Comparison of ENCODE assay signal across 10 cellular contexts in the genomic region with DNA sequence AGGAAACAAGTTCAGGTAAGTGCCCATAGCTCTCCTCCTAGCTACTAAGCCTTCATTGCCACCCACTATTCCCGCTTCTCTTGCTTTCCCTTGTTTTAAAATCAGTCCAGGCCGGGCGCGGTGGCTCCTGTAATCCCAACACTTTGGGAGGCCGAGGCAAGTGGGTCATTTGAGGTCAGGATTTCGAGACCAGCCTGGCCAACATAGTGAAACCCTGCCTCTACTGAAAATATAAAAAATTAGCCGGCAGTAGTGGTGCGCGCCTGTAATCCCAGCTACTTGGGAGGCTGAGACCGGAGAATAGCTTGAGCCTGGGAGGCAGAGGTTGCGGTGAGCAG. TPM values are rescaled to one million over a fixed set of nuclear protein-coding genes. Genes with fewer than 3 reads are reported as not detected.
DNase-seq lines count a peak whose midpoint lies in the region; ATAC-seq, FAIRE-seq and TF ChIP-seq lines count a peak whose summit lies in the region.
"Had no signal": no experiment of that assay in that cellular context is flagged by ENCODE, and none has a peak within 500 bp of the region (broad histone marks: within the 10 kb centered on the region; RNA-seq: fewer than 3 reads in every experiment).

No MANE protein-coding gene starts in this region.

- H3K9me1 ChIP-seq in endothelial cell of umbilical vein (replicated peaks; ENCODE audit: control insufficient read depth, extremely low read depth, insufficient read depth, low read length), result no peaks in the 10 kb centered on the region

- H2AFZ ChIP-seq in PC-9, result peak overlapping the region; percentile 50; the same call in 1 of the 2 replicates
- no peak overlapping the region for H2AFZ ChIP-seq in endothelial cell of umbilical vein (ENCODE audit: low read depth, low read length)
- peak overlapping the region; percentile 94 for H2AFZ ChIP-seq in osteoblast (ENCODE audit: low read length)

- no peaks in the 10 kb centered on the region for H3K36me3 Mint-ChIP-seq in activated CD8-positive, alpha-beta T cell treated with anti-CD3 and anti-CD28 coated beads for 36 hours (ENCODE audit: low read depth)

- CTCF ChIA-PET in PC-9 (lab: Charles Lee) (interaction anchor here (0.6 to 2.3 kb wide), 2 partner anchors 75 to 484 kb away, joined by 9 to 13 read pairs; no protein-coding TSS in a partner anchor), endothelial cell of umbilical vein (lab: Charles Lee) (interaction anchor here (0.8 to 4.7 kb wide), 30 partner anchors 19 to 909 kb away, joined by 3 to 89 read pairs (median 6); partner anchors contain the start of genes MOV10, PPM1J and ST7L)
- CTCF ChIA-PET in activated CD8-positive, alpha-beta T cell treated with anti-CD3 and anti-CD28 coated beads for 36 hours (lab: Charles Lee), result interaction anchor here (0.7 to 10.3 kb wide), 35 partner anchors 9 to 682 kb away, joined by 3 to 122 read pairs (median 6); partner anchors contain the start of genes CAPZA1, LRIG2, MOV10 and PPM1J

- no peak overlapping the region for H3K4me3 Mint-ChIP-seq in activated CD8-positive, alpha-beta T cell treated with anti-CD3 and anti-CD28 coated beads for 36 hours

- H3K27ac Mint-ChIP-seq in activated CD8-positive, alpha-beta T cell treated with anti-CD3 and anti-CD28 coated beads for 36 hours, result no peak overlapping the region

- intact Hi-C loops in PC-9 (cut with micrococcal nuclease; ENCODE audit: unreplicated experiment) (loop anchor here (1.0 to 5.0 kb wide), 6 partner anchors 223 to 1286 kb away; partner anchors contain the start of genes LRIG2, PPM1J and RHOC), endothelial cell of umbilical vein (cut with micrococcal nuclease) (loop anchor here (1.0 to 5.0 kb wide), 7 partner anchors 110 to 681 kb away; partner anchors contain the start of genes LRIG2, MOV10, RHOC and SLC16A1), testis (cut with DNase I; ENCODE audit: low total_unique reads) (loop anchor here (5.0 kb wide), 1 partner anchor 76 kb away; no protein-coding TSS in a partner anchor)
- intact Hi-C loops in activated CD8-positive, alpha-beta T cell treated with anti-CD3 and anti-CD28 coated beads for 36 hours (cut with micrococcal nuclease), result loop anchor here (2.0 kb wide), 2 partner anchors 75 to 315 kb away; partner anchors contain the start of gene RHOC

- dilution Hi-C loops in endothelial cell of umbilical vein (cut with MboI; ENCODE audit: extremely low pct_ligation_motif_present, low sequenced_read_pairs), result no loop called here

- WGBS in testis, 2 donors, result 85 to 90% methylated on average over 7 to 11 of the region's 11 CpGs

- peak overlapping the region; percentile 75 for H3K9ac ChIP-seq in endothelial cell of umbilical vein (replicated peaks; ENCODE audit: extremely low read depth, insufficient read depth, low read length)

- TF ChIP-seq POLR2A in endothelial cell of umbilical vein (IDR thresholded peaks at IDR 0.05; ENCODE audit: low read depth, low read length) (no peak), testis (IDR thresholded peaks at IDR 0.05) (no peak)

- H3K36me3 ChIP-seq in PC-9 (ENCODE audit: low read depth), result no peaks in the 10 kb centered on the region
- no peaks in the 10 kb centered on the region for H3K36me3 ChIP-seq in endothelial cell of umbilical vein (ENCODE audit: control insufficient read depth in 2 of 2, extremely low read depth in 1 of 2, insufficient read depth in 2 of 2, low read length in 2 of 2)
- H3K36me3 ChIP-seq in osteoblast (ENCODE audit: insufficient read depth, low read length), result no peaks in the 10 kb centered on the region
- no peaks in the 10 kb centered on the region for H3K36me3 ChIP-seq in testis (ENCODE audit: low read depth, missing control alignments)

- DNase-seq in AG10803 (ENCODE audit: low read depth) (no peak), PC-9 (no peak), endothelial cell of umbilical vein (ENCODE audit: low read depth, low spot score) (no peak), osteoblast (ENCODE audit: insufficient read length, low spot score, missing footprints) (no peak), testis (no peak)
- no peak for DNase-seq in activated CD8-positive, alpha-beta T cell treated with anti-CD3 and anti-CD28 coated beads for 36 hours
- DNase-seq: T-helper 17 cell had no signal

- TF ChIP-seq CTCF in AG10803 (conservative IDR thresholded peaks at IDR 0.05; ENCODE audit: low read length) (no peak), PC-9 (conservative IDR thresholded peaks at IDR 0.05) (no peak), endothelial cell of umbilical vein (IDR thresholded peaks at IDR 0.05; ENCODE audit: extremely low read depth in 1 of 2, insufficient read depth in 1 of 2, low read depth in 1 of 2, low read length in 2 of 2) (no peak), osteoblast (IDR thresholded peaks at IDR 0.05; ENCODE audit: extremely low read depth, low read depth, low read length) (no peak), testis (IDR thresholded peaks at IDR 0.05) (no peak)
- TF ChIP-seq CTCF in activated CD8-positive, alpha-beta T cell treated with anti-CD3 and anti-CD28 coated beads for 36 hours (IDR thresholded peaks at IDR 0.05), result no peak

- H3F3A ChIP-seq in PC-9 (ENCODE audit: insufficient read depth, low read depth), result peaks cover 19% of the 10 kb centered on the region

- peaks cover 28% of the 10 kb centered on the region for H3K4me1 ChIP-seq in PC-9 (replicated peaks; ENCODE audit: insufficient read depth)
- H3K4me1 ChIP-seq in endothelial cell of umbilical vein (ENCODE audit: control insufficient read depth, extremely low read depth, insufficient read depth, low read length), result peaks cover 75% of the 10 kb centered on the region
- peaks cover 39% of the 10 kb centered on the region for H3K4me1 ChIP-seq in osteoblast (ENCODE audit: insufficient read depth, low read length)
- H3K4me1 ChIP-seq in testis, result peaks cover 10% of the 10 kb centered on the region

- BruUV-seq in PC-9 (replicated peaks; lab: Mats Ljungman, UMichigan) (no TSS peak), endothelial cell of umbilical vein (replicated peaks; lab: Mats Ljungman, UMichigan) (no TSS peak)

- H3K9me3 ChIP-seq in PC-9 (ENCODE audit: insufficient read depth, low read depth) (no peaks in the 10 kb centered on the region), endothelial cell of umbilical vein (replicated peaks; ENCODE audit: control insufficient read depth, insufficient read depth, low read length) (no peaks in the 10 kb centered on the region), osteoblast (ENCODE audit: low read depth, low read length) (no peaks in the 10 kb centered on the region), testis (no peaks in the 10 kb centered on the region)

- no peaks in the 10 kb centered on the region for H3K9me3 Mint-ChIP-seq in activated CD8-positive, alpha-beta T cell treated with anti-CD3 and anti-CD28 coated beads for 36 hours

- H3K27me3 ChIP-seq in PC-9 (ENCODE audit: insufficient read depth, low read depth) (no peaks in the 10 kb centered on the region), endothelial cell of umbilical vein (ENCODE audit: control insufficient read depth in 2 of 2, insufficient read depth in 2 of 2, low read length in 2 of 2) (no peaks in the 10 kb centered on the region), osteoblast (ENCODE audit: insufficient read depth, low read length) (no peaks in the 10 kb centered on the region), testis (no peaks in the 10 kb centered on the region)

- no peaks in the 10 kb centered on the region for H3K9me2 ChIP-seq in PC-9 (ENCODE audit: insufficient read depth)

- H3K27ac ChIP-seq in PC-9 (no peak overlapping the region), endothelial cell of umbilical vein (ENCODE audit: insufficient read depth, low read depth, low read length) (peak overlapping the region; percentile 100), osteoblast (ENCODE audit: low read depth, low read length) (peak overlapping the region; percentile 70), testis (no peak overlapping the region)
- H3K27ac ChIP-seq: HL-60 had no signal

- peak overlapping the region; percentile 70; the same call in 1 of the 2 replicates for H3K4me2 ChIP-seq in PC-9
- peak overlapping the region; percentile 86 for H3K4me2 ChIP-seq in endothelial cell of umbilical vein (ENCODE audit: insufficient read depth, low read length)
- H3K4me2 ChIP-seq in osteoblast (ENCODE audit: insufficient read depth, low read length), result peak overlapping the region; percentile 93

- ATAC-seq in GM21619 (IDR thresholded peaks at IDR 0.05; ENCODE audit: unreplicated experiment), result no peak
- ATAC-seq in activated CD8-positive, alpha-beta T cell treated with anti-CD3 and anti-CD28 coated beads for 36 hours, result no peak
- ATAC-seq in GM18870 (IDR thresholded peaks at IDR 0.05; ENCODE audit: unreplicated experiment), result no peak

- peaks cover 32% of the 10 kb centered on the region for H3K27me3 Mint-ChIP-seq in activated CD8-positive, alpha-beta T cell treated with anti-CD3 and anti-CD28 coated beads for 36 hours

- POLR2A ChIA-PET in PC-9 (lab: Charles Lee; ENCODE audit: unreplicated experiment) (no interaction called here), endothelial cell of umbilical vein (lab: Charles Lee) (interaction anchor here (0.6 to 1.2 kb wide), 2 partner anchors 35 to 227 kb away, joined by 3 read pairs; partner anchors contain the start of gene ST7L)
- POLR2A ChIA-PET in activated CD8-positive, alpha-beta T cell treated with anti-CD3 and anti-CD28 coated beads for 36 hours (lab: Charles Lee), result interaction anchor here (1.3 to 1.4 kb wide), 2 partner anchors 310 to 313 kb away, joined by 3 read pairs; no protein-coding TSS in a partner anchor

- no peaks in the 10 kb centered on the region for H4K20me1 ChIP-seq in PC-9 (ENCODE audit: insufficient read depth)
- no peaks in the 10 kb centered on the region for H4K20me1 ChIP-seq in endothelial cell of umbilical vein (replicated peaks; ENCODE audit: control insufficient read depth, extremely low read depth, insufficient read depth, low read length)
- no peaks in the 10 kb centered on the region for H4K20me1 ChIP-seq in osteoblast (ENCODE audit: insufficient read depth, low read length)

- FAIRE-seq in endothelial cell of umbilical vein (lab: Jason Lieb, UNC), result no peak

- H3K79me2 ChIP-seq in PC-9 (ENCODE audit: low read depth), result peaks cover 10% of the 10 kb centered on the region
- H3K79me2 ChIP-seq in endothelial cell of umbilical vein (ENCODE audit: control insufficient read depth, insufficient read depth, low read length), result peaks cover 35% of the 10 kb centered on the region
- peaks cover 9% of the 10 kb centered on the region for H3K79me2 ChIP-seq in osteoblast (ENCODE audit: insufficient read depth, low read length)

- peaks cover 19% of the 10 kb centered on the region for H3K4me1 Mint-ChIP-seq in activated CD8-positive, alpha-beta T cell treated with anti-CD3 and anti-CD28 coated beads for 36 hours (ENCODE audit: low read depth)

- H3K4me3 ChIP-seq in AG10803 (ENCODE audit: low read length) (peak overlapping the region; percentile 62), PC-9 (no peak overlapping the region), endothelial cell of umbilical vein (replicated peaks in 1 of 3; ENCODE audit: insufficient read depth in 1 of 3, low read depth in 1 of 3, low read length in 3 of 3) (peak overlapping the region; percentile 6 to 58 (median 29)), osteoblast (ENCODE audit: insufficient read depth, low read length) (peak overlapping the region; percentile 73), testis (no peak overlapping the region)

RNA-seq across cellular contexts. Expression of gene CTTNBP2NL, which starts 4.4 kb away (rescaled TPM):
- 28.7 and 32.2 TPM in 2 replicates for total RNA-seq in PC-9 (2021)
- total RNA-seq in endothelial cell of umbilical vein, result 94.4 and 96.4 TPM in 2 replicates
- polyA plus RNA-seq in endothelial cell of umbilical vein, result 20.4 and 21.5 TPM in 2 replicates
- 15.9 and 18.5 TPM in 2 replicates for polyA plus RNA-seq in endothelial cell of umbilical vein (2011; cell fraction: cytosol; rRNA removed)
- 34.4 and 39.8 TPM in 2 replicates for polyA plus RNA-seq in endothelial cell of umbilical vein (2011; cell fraction: nucleus; rRNA removed)
- 35.1 and 46.6 TPM in 2 replicates for polyA plus RNA-seq in endothelial cell of umbilical vein (2012)
- polyA minus RNA-seq in endothelial cell of umbilical vein, result 71.0 and 82.9 TPM in 2 replicates
- polyA minus RNA-seq in endothelial cell of umbilical vein (2011; cell fraction: cytosol; rRNA and poly(A)+ RNA removed), result 5.3 TPM
- 75.0 and 91.5 TPM in 2 replicates for polyA minus RNA-seq in endothelial cell of umbilical vein (2011; cell fraction: nucleus; rRNA and poly(A)+ RNA removed)
- 29.5 and 32.2 TPM in 2 replicates for total RNA-seq in osteoblast
- 10 to 100 TPM; 16.3 to 19.4 TPM for total RNA-seq in testis
- polyA plus RNA-seq in testis (ENCODE audit: insufficient read depth, low read depth, low replicate concordance), result 13.8 TPM
- total RNA-seq in activated CD8-positive, alpha-beta T cell treated with anti-CD3 and anti-CD28 coated beads for 36 hours, result 1 to 10 TPM; 1.1 to 1.7 TPM

Comparison
In these comparisons a context has a peak if more than half of its experiments do, and no peak if none do; other contexts are left out.
1. H3K4me3 ChIP-seq: peak in AG10803 (single experiment), endothelial cell of umbilical vein (3 of 3) and osteoblast (single experiment); none in PC-9 (single experiment) and testis (0 of 2).
2. H3K27ac ChIP-seq: peak in endothelial cell of umbilical vein (single experiment) and osteoblast (single experiment); none in PC-9 (single experiment) and testis (0 of 2).
3. RNA of gene CTTNBP2NL, which starts 4.4 kb away (total RNA-seq): 94.4 to 96.4 TPM in endothelial cell of umbilical vein, 29.5 to 32.2 TPM in osteoblast, 28.7 to 32.2 TPM in PC-9 and 16.3 to 19.4 TPM in testis; 1.1 to 1.7 TPM in activated CD8-positive, alpha-beta T cell treated with anti-CD3 and anti-CD28 coated beads for 36 hours; every median in the first group is over 4 times any median in the second.
4. Peak in every context shown above with its lines, with median percentiles within 50 percentile points of each other: H3K4me2 ChIP-seq.